In genomic region chr4:8199594-8200301, GRCh38 we compare ENCODE assay signal across 8 cellular contexts. TPM values are rescaled to one million over a fixed set of nuclear protein-coding genes. Genes with fewer than 3 reads are reported as not detected.
DNase-seq lines count a peak whose midpoint lies in the region; ATAC-seq and TF ChIP-seq lines count a peak whose summit lies in the region.

No MANE protein-coding gene starts in this region.

- H3K36me3 ChIP-seq in CD8-positive, alpha-beta T cell (ENCODE audit: insufficient read depth, low read length), result no peaks in the 10 kb centered on the region
- H3K36me3 ChIP-seq in Panc1 (ENCODE audit: control insufficient read depth, insufficient read depth, low read length) (no peaks in the 10 kb centered on the region), duodenal mucosa (ENCODE audit: control insufficient read depth in 1 of 2, insufficient read depth in 2 of 2, low read length in 2 of 2) (no peaks in the 10 kb centered on the region), neutrophil (no peaks in the 10 kb centered on the region)

- H3K9me3 Mint-ChIP-seq in CD8-positive, alpha-beta T cell, result no peaks in the 10 kb centered on the region

- peak overlapping the region; percentile 97 for H3K27ac Mint-ChIP-seq in CD8-positive, alpha-beta T cell

- H3K9ac ChIP-seq in duodenal mucosa (ENCODE audit: low read depth in 1 of 2, low read length in 2 of 2), result peak overlapping the region; percentile 71 to 79

- in situ Hi-C loops in Panc1 (cut with HindIII; ENCODE audit: low pct_unique_long_range_greater_than_20kb, low sequenced_read_pairs), result no loop called here

- H3K27me3 Mint-ChIP-seq in CD8-positive, alpha-beta T cell (ENCODE audit: low read depth), result no peaks in the 10 kb centered on the region

- H3K4me3 Mint-ChIP-seq in CD8-positive, alpha-beta T cell, result peak overlapping the region; percentile 97

- peak; percentile 39 for ATAC-seq in CD8-positive, alpha-beta T cell
- ATAC-seq in Panc1, result 0 out of 2 replicates have a peak, but pooled peaks have one; percentile 14
- ATAC-seq in HG02852 (IDR thresholded peaks at IDR 0.05; ENCODE audit: unreplicated experiment), result no peak

- DNase-seq in CD8-positive, alpha-beta T cell, result peak in 1 of 7 experiments; percentile 60
- DNase-seq in Panc1 (ENCODE audit: low read depth, low spot score) (no peak), NCI-H526 (lab: John Stamatoyannopoulos, UW) (no peak), GM10248 (ENCODE audit: extremely low spot score) (no peak)
- DNase-seq in effector CD8-positive, alpha-beta T cell (lab: John Stamatoyannopoulos, UW), result no peak

- peaks cover 47% of the 10 kb centered on the region for H3K4me1 Mint-ChIP-seq in CD8-positive, alpha-beta T cell (ENCODE audit: low read depth)

- H3K27ac ChIP-seq in CD8-positive, alpha-beta T cell (ENCODE audit: low read depth, low read length), result peak overlapping the region; percentile 61
- H3K27ac ChIP-seq in Panc1 (ENCODE audit: low read length), result no peak overlapping the region; the same call in 1 of the 2 replicates
- H3K27ac ChIP-seq in duodenal mucosa (ENCODE audit: low read depth, low read length), result peak overlapping the region; percentile 74
- no peak overlapping the region for H3K27ac ChIP-seq in neutrophil

- H3K36me3 Mint-ChIP-seq in CD8-positive, alpha-beta T cell, result peaks cover 4% of the 10 kb centered on the region

- no peaks in the 10 kb centered on the region for H3K27me3 ChIP-seq in CD8-positive, alpha-beta T cell (ENCODE audit: insufficient read depth, low read length)
- H3K27me3 ChIP-seq in Panc1 (ENCODE audit: control insufficient read depth, insufficient read depth, low read length) (no peaks in the 10 kb centered on the region), duodenal mucosa (ENCODE audit: control insufficient read depth in 1 of 2, insufficient read depth in 2 of 2, low read length in 2 of 2) (no peaks in the 10 kb centered on the region), neutrophil (peaks cover 83% of the 10 kb centered on the region)

- POLR2A ChIA-PET in CD8-positive, alpha-beta T cell (lab: Charles Lee), result interaction anchor here (0.5 to 2.5 kb wide), 4 partner anchors 23 to 109 kb away, joined by 3 to 22 read pairs (median 4); partner anchors contain the start of gene ABLIM2
- POLR2A ChIA-PET in Panc1 (lab: Charles Lee), result no interaction called here
- POLR2A ChIA-PET in GM10248 (lab: Yijun Ruan, JAX), result interaction anchor here (0.5 to 1.2 kb wide), 3 partner anchors 29 to 243 kb away, joined by 3 to 6 read pairs (median 4); no protein-coding TSS in a partner anchor

- intact Hi-C loops in CD8-positive, alpha-beta T cell (cut with DNase I, micrococcal nuclease), result loop anchor here (1.0 to 2.0 kb wide), 5 partner anchors 21 to 41 kb away; partner anchors contain the start of gene ABLIM2 (in 1 of the 2)
- intact Hi-C loops in Panc1 (cut with micrococcal nuclease; ENCODE audit: unreplicated experiment), result no loop called here

- TF ChIP-seq CTCF in CD8-positive, alpha-beta T cell (IDR thresholded peaks at IDR 0.05), result no peak
- TF ChIP-seq CTCF in Panc1 (IDR thresholded peaks at IDR 0.05), result no peak
- no peak for TF ChIP-seq CTCF in neutrophil (IDR thresholded peaks at IDR 0.05)
- no peak for TF ChIP-seq CTCF in GM10248 (IDR thresholded peaks at IDR 0.05; ENCODE audit: control extremely low read depth, extremely low read depth, low read depth, missing control alignments)

- no peaks in the 10 kb centered on the region for H3K9me3 ChIP-seq in CD8-positive, alpha-beta T cell (ENCODE audit: low read length)
- H3K9me3 ChIP-seq in Panc1 (ENCODE audit: control insufficient read depth, insufficient read depth, low read depth, low read length) (no peaks in the 10 kb centered on the region), duodenal mucosa (ENCODE audit: control insufficient read depth in 1 of 2, low read length in 2 of 2) (no peaks in the 10 kb centered on the region), neutrophil (no peaks in the 10 kb centered on the region)

- no TSS peak for BruUV-seq in Panc1 (replicated peaks; lab: Mats Ljungman, UMichigan)

- peaks cover 47% of the 10 kb centered on the region for H3K4me1 ChIP-seq in CD8-positive, alpha-beta T cell (ENCODE audit: insufficient read depth, low read length)
- H3K4me1 ChIP-seq in Panc1 (ENCODE audit: control insufficient read depth, insufficient read depth, low read length) (peaks cover 12% of the 10 kb centered on the region), duodenal mucosa (ENCODE audit: control insufficient read depth in 1 of 2, insufficient read depth in 2 of 2, low read length in 2 of 2) (peaks cover 31 to 39% of the 10 kb centered on the region in 2 donors), neutrophil (ENCODE audit: control insufficient read depth in 1 of 2, insufficient read depth in 1 of 2, low read depth in 1 of 2, low read length in 1 of 2) (peaks cover 30 to 34% of the 10 kb centered on the region in 2 experiments)

- CTCF ChIA-PET in CD8-positive, alpha-beta T cell (lab: Charles Lee), result interaction anchor here (1.5 to 1.9 kb wide), 2 partner anchors 9 to 23 kb away, joined by 3 to 13 read pairs; no protein-coding TSS in a partner anchor
- CTCF ChIA-PET in Panc1 (lab: Charles Lee) (no interaction called here), GM10248 (lab: Yijun Ruan, JAX) (interaction anchor here (0.9 to 4.6 kb wide), 4 partner anchors 14 to 36 kb away, joined by 3 to 31 read pairs (median 4); no protein-coding TSS in a partner anchor)

- peak overlapping the region; percentile 69 for H3K4me3 ChIP-seq in CD8-positive, alpha-beta T cell (ENCODE audit: low read depth, low read length)
- H3K4me3 ChIP-seq in Panc1 (ENCODE audit: low read depth in 2 of 2, low read length in 2 of 2), result peak overlapping the region; percentile 22 to 41
- H3K4me3 ChIP-seq in duodenal mucosa (ENCODE audit: low read depth in 1 of 2, low read length in 2 of 2), result peak overlapping the region; percentile 58 to 75
- peak overlapping the region; percentile 48 to 56 for H3K4me3 ChIP-seq in neutrophil (ENCODE audit: low read depth in 1 of 2, low read length in 1 of 2)

RNA-seq across cellular contexts. Expression of gene SH3TC1, which starts 0.7 kb away (rescaled TPM):
- 100 to 1,000 TPM in 1 of 2 experiments, 10 to 100 TPM in 1; 90.7 to 102 TPM for total RNA-seq in CD8-positive, alpha-beta T cell
- 4.5 TPM for total RNA-seq in Panc1 (2021; ENCODE audit: unreplicated experiment)
- 2.2 TPM for polyA plus RNA-seq in Panc1 (2012; ENCODE audit: insufficient read length)

RNA-seq across cellular contexts. Expression of gene ABLIM2, which starts 41.1 kb away (rescaled TPM):
- total RNA-seq in CD8-positive, alpha-beta T cell, result 1 to 10 TPM; 1.2 to 1.6 TPM
- 0.64 TPM for total RNA-seq in Panc1 (2021; ENCODE audit: unreplicated experiment)
- polyA plus RNA-seq in Panc1 (2012; ENCODE audit: insufficient read length), result 0.94 TPM

Comparison
In these comparisons a context has a peak if more than half of its experiments do, and no peak if none do; other contexts are left out.
1. H3K27ac ChIP-seq: peak in CD8-positive, alpha-beta T cell (single experiment) and duodenal mucosa (single experiment); none in Panc1 (single experiment) and neutrophil (single experiment).
2. RNA of gene SH3TC1, which starts 0.7 kb away (total RNA-seq): 90.7 to 102 TPM in CD8-positive, alpha-beta T cell; 4.5 TPM in Panc1 (single experiment); every median in the first group is over 10 times any median in the second.
3. Peak in every context shown above with its lines, with median percentiles within 50 percentile points of each other: H3K4me3 ChIP-seq.